ENCODE assay signal across 19 cellular contexts in the genomic region with DNA sequence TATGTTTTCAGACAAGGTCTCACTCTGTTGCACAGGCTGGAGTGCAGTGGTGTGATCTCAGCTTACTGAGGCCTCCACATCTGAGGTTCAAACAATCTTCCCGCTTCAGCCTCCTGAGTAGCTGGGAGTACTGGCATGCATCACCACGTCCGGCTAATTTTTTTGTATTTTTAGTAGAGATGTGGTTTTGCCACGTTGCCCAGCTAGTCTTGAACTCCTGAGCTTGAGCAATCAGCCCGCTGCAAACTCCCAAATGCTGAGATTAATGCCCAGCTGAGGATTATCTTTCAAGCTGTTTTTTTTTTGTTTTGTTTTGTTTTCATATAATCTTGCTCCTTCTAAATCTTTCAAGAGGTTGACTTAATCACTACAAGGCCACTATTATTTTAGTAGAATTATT. TPM values are rescaled to one million over a fixed set of nuclear protein-coding genes. Genes with fewer than 3 reads are reported as not detected.
"Had no signal": no experiment of that assay in that cellular context is flagged by ENCODE, and none has a peak within 500 bp of the region (broad histone marks: within the 10 kb centered on the region; RNA-seq: fewer than 3 reads in every experiment).

No MANE protein-coding gene starts in this region.

- H3K27me3 ChIP-seq: hepatocyte had no signal

- H3K9me3 ChIP-seq: esophagus muscularis mucosa, psoas muscle had no signal

- H3K36me3 ChIP-seq: esophagus muscularis mucosa had no signal

- H3K4me1 ChIP-seq: esophagus muscularis mucosa, psoas muscle had no signal

- H3K27ac ChIP-seq: epithelial cell of prostate, esophagus muscularis mucosa, hepatocyte, psoas muscle, skin epidermis had no signal

- DNase-seq: effector memory CD8-positive, alpha-beta T cell; foreskin melanocyte; head of caudate nucleus; islet precursor cell; mammary epithelial cell; naive thymus-derived CD4-positive, alpha-beta T cell; nephron progenitor cell; psoas muscle; retina; stimulated activated CD4-positive, alpha-beta T cell treated with anti-CD3 and anti-CD28 coated beads, Interleukin-2, amount 100 ng/mL, for 24 hours; stimulated activated CD4-positive, alpha-beta T cell treated with anti-CD3 and anti-CD28 coated beads, Interleukin-4, amount 100 ng/mL, for 4 hours; stimulated activated naive B cell treated with anti-CD40 and anti-IgM and Interleukin-4, amounts not matched to agents 10 μg/mL and 1 μg/mL and 100 μg/mL, for 72 hours; stimulated activated naive CD8-positive, alpha-beta T cell treated with anti-CD3 and anti-CD28 coated beads, Interleukin-15, amount 100 ng/mL, for 72 hours; substantia nigra; trophoblast cell had no signal

- H3K4me3 ChIP-seq: esophagus muscularis mucosa, hepatocyte, psoas muscle, skin epidermis had no signal

RNA-seq across cellular contexts. Expression of a gene that starts 47.3 kb away (rescaled TPM):
- total RNA-seq: psoas muscle had no signal
